Comparison of ENCODE assay signal across 8 cellular contexts in the genomic region with DNA sequence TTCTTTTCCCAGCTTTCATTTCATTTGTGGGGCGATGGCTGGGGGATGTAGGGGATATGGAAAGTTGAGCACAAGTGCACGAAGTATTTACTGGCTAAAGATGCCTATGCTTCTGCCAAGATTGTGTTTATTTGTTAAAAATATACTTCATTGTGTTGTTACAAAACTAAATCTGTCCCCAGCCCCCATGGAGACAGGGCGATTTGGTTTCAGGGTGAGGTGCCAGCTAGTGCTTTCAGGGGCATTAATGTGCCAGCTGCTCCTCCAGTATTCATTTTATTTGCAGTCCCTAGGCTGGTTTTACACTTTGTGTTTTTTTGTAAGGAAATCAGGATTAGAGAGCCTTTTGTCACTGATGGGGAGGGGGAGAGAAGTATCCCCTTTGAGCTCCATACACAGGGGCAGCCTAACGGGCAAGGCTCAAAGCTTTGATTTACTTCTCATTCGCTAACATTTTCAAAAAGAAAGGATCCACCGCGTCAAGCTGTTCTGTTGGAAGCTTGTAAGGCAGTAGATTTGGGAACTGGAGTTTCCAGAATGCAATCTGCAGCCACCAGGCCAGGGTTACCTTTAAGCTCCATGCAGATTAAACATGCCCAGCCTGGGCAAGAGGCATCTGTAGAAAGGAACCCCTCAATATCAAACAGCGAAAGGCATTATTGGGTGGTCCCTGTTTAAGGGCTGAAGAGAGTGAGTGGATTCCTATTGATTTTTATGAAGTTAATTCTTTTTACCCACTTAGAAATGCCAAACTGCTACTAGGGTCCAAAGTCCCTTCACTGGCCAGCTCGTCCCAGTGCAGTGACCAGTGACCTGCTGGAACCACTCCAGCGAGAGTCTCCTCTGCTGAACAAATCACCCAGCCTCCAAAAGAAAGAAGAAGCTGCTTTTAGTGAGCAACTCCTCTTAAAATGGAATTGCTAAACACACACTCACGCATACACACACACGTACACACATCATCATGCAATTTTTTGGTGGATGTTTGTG.
A peak's percentile ranks its signal among the peaks of the same experiment; 100 is the strongest.
DNase-seq lines count a peak whose midpoint lies in the region; TF ChIP-seq lines count a peak whose summit lies in the region.

No MANE protein-coding gene starts in this region.

- H3K27ac ChIP-seq in Peyer's patch (peak overlapping the region; percentile 46 to 81 (median 76)), hepatocyte (peak overlapping the region; percentile 89), smooth muscle cell (ENCODE audit: low read depth) (no peak overlapping the region)

- peak overlapping the region; percentile 67 for H3K4me2 ChIP-seq in hepatocyte
- H3K4me2 ChIP-seq in smooth muscle cell = no peak overlapping the region

- TF ChIP-seq POLR2A in Peyer's patch (IDR thresholded peaks at IDR 0.05) = no peak

- H3K9ac ChIP-seq in smooth muscle cell (ENCODE audit: low read depth) = no peak overlapping the region

- H3K9me3 ChIP-seq in Peyer's patch (no peaks in the 10 kb centered on the region), hepatocyte (ENCODE audit: low read depth) (no peaks in the 10 kb centered on the region), smooth muscle cell (replicated peaks; ENCODE audit: low read depth) (no peaks in the 10 kb centered on the region)

- H3K27me3 ChIP-seq in Peyer's patch (no peaks in the 10 kb centered on the region), hepatocyte (no peaks in the 10 kb centered on the region), smooth muscle cell (ENCODE audit: low read depth) (no peaks in the 10 kb centered on the region)

- peak; percentile 12 for DNase-seq in DMS53 (lab: John Stamatoyannopoulos, UW)
- no peak for DNase-seq in DMS53 treated with DMSO at 0.1 percent for 48 hours (lab: John Stamatoyannopoulos, UW; ENCODE audit: unreplicated experiment)
- DNase-seq in Peyer's patch = peak in 1 of 3 donors; percentile 71
- peak; percentile 20 for DNase-seq in hepatocyte (ENCODE audit: low spot score)
- DNase-seq in smooth muscle cell (lab: John Stamatoyannopoulos, UW; ENCODE audit: unreplicated experiment) = no peak
- DNase-seq in stimulated activated CD4-positive, alpha-beta T cell treated with anti-CD3 and anti-CD28 coated beads, Interleukin-12 subunit alpha, Interleukin-12 subunit beta, amount 100 ng/mL, for 4 hours = no peak
- DNase-seq in islet precursor cell = no peak
- no peak for DNase-seq in A172 (ENCODE audit: low spot score)

- TF ChIP-seq CTCF in Peyer's patch (IDR thresholded peaks at IDR 0.05) = no peak
- no peak for TF ChIP-seq CTCF in hepatocyte (IDR thresholded peaks at IDR 0.05; ENCODE audit: poor library complexity)
- TF ChIP-seq CTCF in smooth muscle cell (IDR thresholded peaks at IDR 0.05; ENCODE audit: borderline replicate concordance, insufficient read depth, poor library complexity, severe bottlenecking) = no peak

- H3K36me3 ChIP-seq in Peyer's patch = no peaks in the 10 kb centered on the region
- no peaks in the 10 kb centered on the region for H3K36me3 ChIP-seq in hepatocyte (replicated peaks; ENCODE audit: insufficient read depth, low read depth)
- no peaks in the 10 kb centered on the region for H3K36me3 ChIP-seq in smooth muscle cell (ENCODE audit: low read depth)

- H3K4me1 ChIP-seq in Peyer's patch = peaks cover 3 to 43% (median 18%) of the 10 kb centered on the region in 4 donors
- peaks cover 47% of the 10 kb centered on the region for H3K4me1 ChIP-seq in hepatocyte (ENCODE audit: insufficient read depth)
- peaks cover 34% of the 10 kb centered on the region for H3K4me1 ChIP-seq in smooth muscle cell (ENCODE audit: low read depth)

- no peaks in the 10 kb centered on the region for H3K9me2 ChIP-seq in hepatocyte (replicated peaks; ENCODE audit: insufficient read depth)

- 71% methylated on average over 12 of the region's 12 CpGs for WGBS in hepatocyte (ENCODE audit: low lambda C conversion rate, missing lambda C conversion rate)
- 90% methylated on average over 12 of the region's 12 CpGs for WGBS in smooth muscle cell (ENCODE audit: low lambda C conversion rate)

- H3K79me2 ChIP-seq in hepatocyte = no peaks in the 10 kb centered on the region
- no peaks in the 10 kb centered on the region for H3K79me2 ChIP-seq in smooth muscle cell (ENCODE audit: low read depth)

- no peaks in the 10 kb centered on the region for H4K20me1 ChIP-seq in hepatocyte (ENCODE audit: insufficient read depth, poor library complexity, severe bottlenecking)
- H4K20me1 ChIP-seq in smooth muscle cell (ENCODE audit: low read depth) = no peaks in the 10 kb centered on the region

- no peak overlapping the region for H2AFZ ChIP-seq in hepatocyte
- H2AFZ ChIP-seq in smooth muscle cell (ENCODE audit: low read depth) = peak overlapping the region; percentile 15

- H3K4me3 ChIP-seq in Peyer's patch = no peak overlapping the region
- H3K4me3 ChIP-seq in hepatocyte = no peak overlapping the region
- no peak overlapping the region for H3K4me3 ChIP-seq in smooth muscle cell

- H3F3A ChIP-seq in smooth muscle cell (ENCODE audit: low read depth) = no peaks in the 10 kb centered on the region

Comparison
In these comparisons a context has a peak if more than half of its experiments do, and no peak if none do; other contexts are left out.
1. DNase-seq: peak in DMS53 (single experiment) and hepatocyte (single experiment); none in DMS53 treated with DMSO at 0.1 percent for 48 hours (single experiment), smooth muscle cell (single experiment), stimulated activated CD4-positive, alpha-beta T cell treated with anti-CD3 and anti-CD28 coated beads, Interleukin-12 subunit alpha, Interleukin-12 subunit beta, amount 100 ng/mL, for 4 hours (single experiment), islet precursor cell (single experiment) and A172 (single experiment).